ENCODE assay signal across 9 cellular contexts in the genomic region with DNA sequence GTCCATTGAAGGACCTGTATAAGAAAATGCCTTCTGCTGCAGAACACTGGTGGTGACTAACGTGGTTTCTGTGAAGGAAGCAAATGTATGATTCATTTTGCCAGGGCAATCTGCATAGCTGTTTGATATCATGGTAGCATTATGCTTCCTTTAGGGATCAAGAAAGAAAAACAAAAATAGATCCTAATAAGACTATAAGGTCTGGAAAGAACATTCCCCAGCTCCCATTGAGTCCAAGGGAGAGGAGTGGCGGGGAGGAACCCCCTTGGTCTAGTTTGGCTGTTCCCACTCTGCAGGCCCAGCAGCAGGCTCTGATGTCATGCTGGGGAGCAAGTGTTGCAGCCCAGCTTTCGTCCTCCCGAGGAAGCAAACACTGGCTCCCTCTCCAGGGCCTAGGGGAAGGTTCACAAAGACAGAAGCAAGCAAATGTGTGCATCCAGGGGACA.
DNase-seq lines count a peak whose midpoint lies in the region; ATAC-seq and TF ChIP-seq lines count a peak whose summit lies in the region.
"Had no signal": no experiment of that assay in that cellular context is flagged by ENCODE, and none has a peak within 500 bp of the region (broad histone marks: within the 10 kb centered on the region; RNA-seq: fewer than 3 reads in every experiment).

No MANE protein-coding gene starts in this region.

- no peak for TF ChIP-seq EP300 in ovary (IDR thresholded peaks at IDR 0.05)

- intact Hi-C loops in ovary (cut with DNase I): loop anchor here in 3 of 4 donors (5.0 to 10.0 kb wide), 5 partner anchors 241 to 403 kb away; no protein-coding TSS in a partner anchor

- no peaks in the 10 kb centered on the region for H3K27me3 ChIP-seq in ovary

- no peak overlapping the region for H3K27ac ChIP-seq in ovary
- H3K27ac ChIP-seq: psoas muscle had no signal

- H3K36me3 ChIP-seq in ovary: no peaks in the 10 kb centered on the region

- TF ChIP-seq CTCF in fibroblast of mammary gland (conservative IDR thresholded peaks at IDR 0.05; ENCODE audit: control insufficient read depth, insufficient read depth, low read depth, low read length) (peak; percentile 42), ovary (IDR thresholded peaks at IDR 0.05) (no peak)

- DNase-seq in NCI-H2107 (lab: John Stamatoyannopoulos, UW) (peak; percentile 7), NCI-H2107 treated with DMSO at 0.1 percent for 48 hours (lab: John Stamatoyannopoulos, UW; ENCODE audit: unreplicated experiment) (no peak), RKO (ENCODE audit: low spot score) (peak; percentile 68), fibroblast of mammary gland (ENCODE audit: low read depth) (peak; percentile 83), renal cortical epithelial cell (ENCODE audit: low read depth) (peak; percentile 63), ovary (no peak)
- DNase-seq: psoas muscle had no signal

- 54 to 63% (median 56%) methylated on average over 4 of the region's 4 CpGs for WGBS in ovary, 3 donors

- no peak for ATAC-seq in HG02885 (IDR thresholded peaks at IDR 0.05; ENCODE audit: poor library complexity, unreplicated experiment)
- ATAC-seq in HG03565 (IDR thresholded peaks at IDR 0.05; ENCODE audit: unreplicated experiment): no peak

- TF ChIP-seq POLR2A in ovary (IDR thresholded peaks at IDR 0.05): no peak

- H3K4me3 ChIP-seq in fibroblast of mammary gland (ENCODE audit: control insufficient read depth, low read depth, low read length) (no peak overlapping the region), ovary (no peak overlapping the region)
- H3K4me3 ChIP-seq: psoas muscle had no signal

- no peaks in the 10 kb centered on the region for H3K9me3 ChIP-seq in ovary
- H3K9me3 ChIP-seq: psoas muscle had no signal

- no peaks in the 10 kb centered on the region for H3K4me1 ChIP-seq in ovary (ENCODE audit: insufficient read depth)
- H3K4me1 ChIP-seq: psoas muscle had no signal

Comparison
In these comparisons a context has a peak if more than half of its experiments do, and no peak if none do; other contexts are left out.
1. DNase-seq: peak in NCI-H2107 (single experiment), RKO (single experiment), fibroblast of mammary gland (single experiment) and renal cortical epithelial cell (single experiment); none in NCI-H2107 treated with DMSO at 0.1 percent for 48 hours (single experiment) and ovary (0 of 5).